18 cellular contexts compared by ENCODE assay signal in genomic region chr1:205530116-205530515, GRCh38.
"Had no signal": no experiment of that assay in that cellular context is flagged by ENCODE, and none has a peak within 500 bp of the region (broad histone marks: within the 10 kb centered on the region; RNA-seq: fewer than 3 reads in every experiment).

No MANE protein-coding gene starts in this region.

- H3K36me3 ChIP-seq: neural progenitor cell, right lobe of liver, WERI-Rb-1 had no signal

- H3K9ac ChIP-seq: neural progenitor cell had no signal

- H3K4me1 ChIP-seq: right lobe of liver had no signal

- H2AFZ ChIP-seq: neural progenitor cell had no signal

- H3K27ac ChIP-seq: neural progenitor cell, right lobe of liver, thoracic aorta, WERI-Rb-1 had no signal

- ATAC-seq: right lobe of liver; stimulated activated memory B cell treated with anti-CD40 and anti-IgM and Interleukin-4, amounts not matched to agents 10 μg/mL and 1 μg/mL and 100 μg/mL, for 72 hours had no signal

- H3K4me2 ChIP-seq: neural progenitor cell had no signal

- H3K27me3 ChIP-seq: neural progenitor cell, right lobe of liver had no signal

- H3K9me3 ChIP-seq: mucosa of descending colon, right lobe of liver, thoracic aorta had no signal

- DNase-seq: activated CD4-positive, alpha-beta T cell treated with anti-CD3 and anti-CD28 coated beads for 1 hour; activated naive CD4-positive, alpha-beta T cell; activated naive CD8-positive, alpha-beta T cell treated with anti-CD3 and anti-CD28 coated beads for 36 hours; amniotic stem cell; erythroblast; foreskin melanocyte; glutamatergic neuron; kidney glomerular epithelial cell; mesenchymal stem cell; naive B cell; stimulated activated CD4-positive, alpha-beta T cell treated with anti-CD3 and anti-CD28 coated beads, Interleukin-4, amount 100 ng/mL, for 4 hours; WERI-Rb-1 had no signal

- FAIRE-seq: endometrium had no signal

- H3K4me3 ChIP-seq: mucosa of descending colon, neural progenitor cell, right lobe of liver, thoracic aorta had no signal
